24 cellular contexts compared by ENCODE assay signal in the genomic region with DNA sequence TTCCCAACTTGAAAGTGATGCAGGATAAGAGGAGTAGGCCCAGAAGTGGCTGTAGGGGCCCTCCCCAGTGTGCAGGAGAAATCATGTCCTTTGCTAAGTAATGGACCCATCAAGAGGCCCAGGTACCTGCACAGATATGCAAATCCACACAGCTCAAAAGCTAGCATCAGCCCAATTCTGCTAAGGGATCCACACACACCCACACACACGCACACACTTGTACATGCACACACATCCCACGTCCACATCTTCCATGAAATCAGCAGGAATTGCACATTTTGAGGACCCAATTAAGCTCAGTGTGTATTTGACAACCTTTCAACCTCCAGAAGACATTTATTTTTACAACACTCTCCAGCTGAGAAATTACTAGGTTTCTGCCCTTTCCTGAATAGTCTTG.
"Had no signal": no experiment of that assay in that cellular context is flagged by ENCODE, and none has a peak within 500 bp of the region (broad histone marks: within the 10 kb centered on the region; RNA-seq: fewer than 3 reads in every experiment).

No MANE protein-coding gene starts in this region.

- H3K9me3 ChIP-seq: gastrocnemius medialis, heart right ventricle had no signal

- H3K27me3 ChIP-seq: foreskin keratinocyte, gastrocnemius medialis, heart right ventricle had no signal

- DNase-seq: activated CD4-positive, alpha-beta memory T cell treated with anti-CD3 and anti-CD28 coated beads, Interleukin-2, amount 10 ng/mL, durations not matched to agents 7 days and 5 days; activated CD4-positive, alpha-beta T cell treated with anti-CD3 and anti-CD28 coated beads for 1 hour; activated CD4-positive, alpha-beta T cell treated with anti-CD3 and anti-CD28 coated beads for 4 hours; activated CD4-positive, alpha-beta T cell treated with anti-CD3 and anti-CD28 coated beads, Interleukin-2, amount 10 ng/mL, durations not matched to agents 7 days and 5 days; activated CD4-positive, alpha-beta T cell treated with anti-CD3 and anti-CD28 coated beads, Interleukin-2, amount 50 U/mL, for 4 hours; activated CD8-positive, alpha-beta memory T cell treated with anti-CD3 and anti-CD28 coated beads, Interleukin-2, amount 50 U/mL, for 48 hours; activated gamma-delta T cell; activated naive CD4-positive, alpha-beta T cell; activated naive CD4-positive, alpha-beta T cell treated with anti-CD3 and anti-CD28 coated beads, Interleukin-2, amount 10 ng/mL, durations not matched to agents 7 days and 5 days; activated naive CD8-positive, alpha-beta T cell treated with anti-CD3 and anti-CD28 coated beads, Interleukin-2, amount 10 ng/mL, durations not matched to agents 7 days and 5 days; activated T-cell treated with anti-CD3 and anti-CD28 coated beads for 4 hours; activated T-cell treated with anti-CD3 and anti-CD28 coated beads, Interleukin-2, amount 50 U/mL, for 24 hours; activated T-cell treated with anti-CD3 and anti-CD28 coated beads, Interleukin-2, amount 50 U/mL, for 72 hours; anterior cingulate cortex; cortex of kidney; dermis blood vessel endothelial cell; effector CD8-positive, alpha-beta T cell; foreskin keratinocyte; gastrocnemius medialis; heart right ventricle; T-helper 2 cell had no signal

- H3K4me1 ChIP-seq: foreskin keratinocyte had no signal

- H3K9me3 Mint-ChIP-seq: activated CD4-positive, alpha-beta memory T cell treated with anti-CD3 and anti-CD28 coated beads, Interleukin-2, amount 10 ng/mL, durations not matched to agents 7 days and 5 days; activated CD4-positive, alpha-beta T cell treated with anti-CD3 and anti-CD28 coated beads, Interleukin-2, amount 10 ng/mL, durations not matched to agents 7 days and 5 days; activated naive CD4-positive, alpha-beta T cell treated with anti-CD3 and anti-CD28 coated beads, Interleukin-2, amount 10 ng/mL, durations not matched to agents 7 days and 5 days; activated naive CD4-positive, alpha-beta T cell treated with anti-CD3 and anti-CD28 coated beads, Interleukin-2, amount 50 U/mL, for 72 hours; activated naive CD8-positive, alpha-beta T cell treated with anti-CD3 and anti-CD28 coated beads, Interleukin-2, amount 10 ng/mL, durations not matched to agents 7 days and 5 days; activated T-cell treated with anti-CD3 and anti-CD28 coated beads, Interleukin-2, amount 50 U/mL, for 24 hours; activated T-cell treated with anti-CD3 and anti-CD28 coated beads, Interleukin-2, amount 50 U/mL, for 72 hours had no signal

- H3K27ac Mint-ChIP-seq: activated CD4-positive, alpha-beta memory T cell treated with anti-CD3 and anti-CD28 coated beads, Interleukin-2, amount 10 ng/mL, durations not matched to agents 7 days and 5 days; activated CD4-positive, alpha-beta T cell treated with anti-CD3 and anti-CD28 coated beads, Interleukin-2, amount 10 ng/mL, durations not matched to agents 7 days and 5 days; activated naive CD4-positive, alpha-beta T cell treated with anti-CD3 and anti-CD28 coated beads, Interleukin-2, amount 10 ng/mL, durations not matched to agents 7 days and 5 days; activated naive CD4-positive, alpha-beta T cell treated with anti-CD3 and anti-CD28 coated beads, Interleukin-2, amount 50 U/mL, for 72 hours; activated naive CD8-positive, alpha-beta T cell treated with anti-CD3 and anti-CD28 coated beads, Interleukin-2, amount 10 ng/mL, durations not matched to agents 7 days and 5 days; activated T-cell treated with anti-CD3 and anti-CD28 coated beads, Interleukin-2, amount 50 U/mL, for 24 hours; activated T-cell treated with anti-CD3 and anti-CD28 coated beads, Interleukin-2, amount 50 U/mL, for 72 hours; WTC11 had no signal

- H3K27ac ChIP-seq: foreskin keratinocyte, gastrocnemius medialis, heart right ventricle, VCaP had no signal

- H3K36me3 Mint-ChIP-seq: activated naive CD4-positive, alpha-beta T cell treated with anti-CD3 and anti-CD28 coated beads, Interleukin-2, amount 10 ng/mL, durations not matched to agents 7 days and 5 days; activated naive CD4-positive, alpha-beta T cell treated with anti-CD3 and anti-CD28 coated beads, Interleukin-2, amount 50 U/mL, for 72 hours; activated naive CD8-positive, alpha-beta T cell treated with anti-CD3 and anti-CD28 coated beads, Interleukin-2, amount 10 ng/mL, durations not matched to agents 7 days and 5 days; WTC11 had no signal

- H3K4me1 Mint-ChIP-seq: activated CD4-positive, alpha-beta memory T cell treated with anti-CD3 and anti-CD28 coated beads, Interleukin-2, amount 10 ng/mL, durations not matched to agents 7 days and 5 days; activated CD4-positive, alpha-beta T cell treated with anti-CD3 and anti-CD28 coated beads, Interleukin-2, amount 10 ng/mL, durations not matched to agents 7 days and 5 days; activated naive CD4-positive, alpha-beta T cell treated with anti-CD3 and anti-CD28 coated beads, Interleukin-2, amount 10 ng/mL, durations not matched to agents 7 days and 5 days; activated naive CD8-positive, alpha-beta T cell treated with anti-CD3 and anti-CD28 coated beads, Interleukin-2, amount 10 ng/mL, durations not matched to agents 7 days and 5 days had no signal

- H3K4me3 ChIP-seq: gastrocnemius medialis, heart right ventricle had no signal

- H3K4me3 Mint-ChIP-seq: activated CD4-positive, alpha-beta memory T cell treated with anti-CD3 and anti-CD28 coated beads, Interleukin-2, amount 10 ng/mL, durations not matched to agents 7 days and 5 days; activated CD4-positive, alpha-beta T cell treated with anti-CD3 and anti-CD28 coated beads, Interleukin-2, amount 10 ng/mL, durations not matched to agents 7 days and 5 days; activated naive CD4-positive, alpha-beta T cell treated with anti-CD3 and anti-CD28 coated beads, Interleukin-2, amount 10 ng/mL, durations not matched to agents 7 days and 5 days; activated naive CD8-positive, alpha-beta T cell treated with anti-CD3 and anti-CD28 coated beads, Interleukin-2, amount 10 ng/mL, durations not matched to agents 7 days and 5 days; activated T-cell treated with anti-CD3 and anti-CD28 coated beads, Interleukin-2, amount 50 U/mL, for 24 hours; activated T-cell treated with anti-CD3 and anti-CD28 coated beads, Interleukin-2, amount 50 U/mL, for 72 hours; WTC11 had no signal

- H3K36me3 ChIP-seq: gastrocnemius medialis, heart right ventricle had no signal

- H3K27me3 Mint-ChIP-seq: activated CD4-positive, alpha-beta memory T cell treated with anti-CD3 and anti-CD28 coated beads, Interleukin-2, amount 10 ng/mL, durations not matched to agents 7 days and 5 days; activated CD4-positive, alpha-beta T cell treated with anti-CD3 and anti-CD28 coated beads, Interleukin-2, amount 10 ng/mL, durations not matched to agents 7 days and 5 days; activated naive CD4-positive, alpha-beta T cell treated with anti-CD3 and anti-CD28 coated beads, Interleukin-2, amount 10 ng/mL, durations not matched to agents 7 days and 5 days; activated T-cell treated with anti-CD3 and anti-CD28 coated beads, Interleukin-2, amount 50 U/mL, for 24 hours had no signal
